In genomic region chr12:30694971-30695326, GRCh38 we compare ENCODE assay signal across 8 cellular contexts. TPM values are rescaled to one million over a fixed set of nuclear protein-coding genes. Genes with fewer than 3 reads are reported as not detected.
A peak's percentile ranks its signal among the peaks of the same experiment; 100 is the strongest.
DNase-seq lines count a peak whose midpoint lies in the region; ATAC-seq and TF ChIP-seq lines count a peak whose summit lies in the region.

No MANE protein-coding gene starts in this region.

- peaks cover 0 to 9% (median 1%) of the 10 kb centered on the region in 5 donors for H3K36me3 Mint-ChIP-seq in naive thymus-derived CD4-positive, alpha-beta T cell

- peaks cover 27 to 57% (median 48%) of the 10 kb centered on the region in 7 donors for H3K4me1 Mint-ChIP-seq in naive thymus-derived CD4-positive, alpha-beta T cell

- peak overlapping the region; percentile 76 for H3K9ac ChIP-seq in fibroblast of lung (ENCODE audit: insufficient read depth, low read length)

- H3K27me3 Mint-ChIP-seq in naive thymus-derived CD4-positive, alpha-beta T cell, result peaks cover 0 to 6% (median 4%) of the 10 kb centered on the region in 5 donors

- H3K4me2 ChIP-seq in fibroblast of lung (ENCODE audit: extremely low read depth, insufficient read depth, low read length), result peak overlapping the region; percentile 91

- peak overlapping the region; percentile 99 for H3K4me3 ChIP-seq in WI38 (ENCODE audit: low read depth, low read length)
- peak overlapping the region; percentile 86 to 99 (median 96) for H3K4me3 ChIP-seq in fibroblast of lung (replicated peaks in 1 of 4; ENCODE audit: control extremely low read depth in 1 of 4, insufficient read depth in 1 of 4, low read depth in 3 of 4, low read length in 4 of 4)
- peak overlapping the region; percentile 94 for H3K4me3 ChIP-seq in naive thymus-derived CD4-positive, alpha-beta T cell (ENCODE audit: low read length)

- H3K79me2 ChIP-seq in fibroblast of lung (ENCODE audit: control insufficient read depth, insufficient read depth, low read length), result peaks cover 29% of the 10 kb centered on the region

- H3K27me3 ChIP-seq in fibroblast of lung (ENCODE audit: control insufficient read depth, insufficient read depth, low read length), result no peaks in the 10 kb centered on the region
- no peaks in the 10 kb centered on the region for H3K27me3 ChIP-seq in naive thymus-derived CD4-positive, alpha-beta T cell (ENCODE audit: control insufficient read depth in 2 of 2, insufficient read depth in 2 of 2, low read length in 2 of 2)

- DNase-seq in Caki2 (ENCODE audit: low read depth) (peak; percentile 46), fibroblast of lung (ENCODE audit: low read depth in 2 of 2) (peak; percentile 36 to 58), NCI-H1694 (lab: John Stamatoyannopoulos, UW) (no peak)
- DNase-seq in naive thymus-derived CD4-positive, alpha-beta T cell, result peak in 3 of 9 donors; percentile 6 to 18 (median 13)

- intact Hi-C loops in naive thymus-derived CD4-positive, alpha-beta T cell (cut with micrococcal nuclease), result loop anchor here (1.0 to 5.0 kb wide), 8 partner anchors 60 to 1982 kb away; partner anchors contain the start of genes ERGIC2 (in 2 of the 2), DDX11 (in 1 of the 2) and DNM1L (in 1 of the 2)

- no peaks in the 10 kb centered on the region for H3K9me3 Mint-ChIP-seq in naive thymus-derived CD4-positive, alpha-beta T cell

- H3K4me1 ChIP-seq in fibroblast of lung (ENCODE audit: control insufficient read depth, extremely low read depth, insufficient read depth, low read length), result peaks cover 3% of the 10 kb centered on the region
- peaks cover 22 to 28% of the 10 kb centered on the region in 2 donors for H3K4me1 ChIP-seq in naive thymus-derived CD4-positive, alpha-beta T cell (ENCODE audit: control insufficient read depth in 2 of 2, insufficient read depth in 2 of 2, low read length in 2 of 2)

- CTCF ChIA-PET in naive thymus-derived CD4-positive, alpha-beta T cell (lab: Charles Lee), result interaction anchor here (1.4 to 2.0 kb wide), 3 partner anchors 9 to 59 kb away, joined by 3 to 8 read pairs (median 6); no protein-coding TSS in a partner anchor

- no peak for TF ChIP-seq CTCF in WI38 (IDR thresholded peaks at IDR 0.05; ENCODE audit: low read depth, low read length)
- peak in 1 of 2 donors; percentile 16 for TF ChIP-seq CTCF in fibroblast of lung (conservative IDR thresholded peaks at IDR 0.05 in 1 of 2, IDR thresholded peaks at IDR 0.05 in 1 of 2; ENCODE audit: low read depth in 1 of 2, low read length in 2 of 2)

- peak; percentile 20 for ATAC-seq in GM19463 (IDR thresholded peaks at IDR 0.05; ENCODE audit: unreplicated experiment)
- no peak for ATAC-seq in naive thymus-derived CD4-positive, alpha-beta T cell
- ATAC-seq in GM18520 (IDR thresholded peaks at IDR 0.05; ENCODE audit: unreplicated experiment), result no peak

- H2AFZ ChIP-seq in fibroblast of lung (ENCODE audit: low read length), result peak overlapping the region; percentile 88

- peak overlapping the region; percentile 93 to 100 (median 96) for H3K4me3 Mint-ChIP-seq in naive thymus-derived CD4-positive, alpha-beta T cell

- peak overlapping the region; percentile 78 to 96 (median 92) for H3K27ac Mint-ChIP-seq in naive thymus-derived CD4-positive, alpha-beta T cell

- H3K36me3 ChIP-seq in KOPT-K1 (ENCODE audit: insufficient read depth, low read length) (no peaks in the 10 kb centered on the region; the same call in 1 of the 2 replicates), fibroblast of lung (ENCODE audit: control insufficient read depth, insufficient read depth, low read length) (no peaks in the 10 kb centered on the region)
- peaks cover 0 to 9% (median 0%) of the 10 kb centered on the region in 3 experiments for H3K36me3 ChIP-seq in naive thymus-derived CD4-positive, alpha-beta T cell (ENCODE audit: control insufficient read depth in 2 of 3, insufficient read depth in 3 of 3, low read length in 3 of 3)

- H4K20me1 ChIP-seq in fibroblast of lung (ENCODE audit: control insufficient read depth, extremely low read depth, insufficient read depth, low read length), result no peaks in the 10 kb centered on the region

- POLR2A ChIA-PET in naive thymus-derived CD4-positive, alpha-beta T cell (lab: Charles Lee), result interaction anchor here (0.8 to 1.4 kb wide), 4 partner anchors 11 to 1314 kb away, joined by 3 to 10 read pairs (median 4); partner anchors contain the start of genes CAPRIN2 and ERGIC2

- in situ Hi-C loops in Caki2 (cut with HindIII; ENCODE audit: low pct_unique_long_range_greater_than_20kb, low sequenced_read_pairs), result no loop called here

- no peaks in the 10 kb centered on the region for H3K9me3 ChIP-seq in KOPT-K1 (ENCODE audit: insufficient read depth, low read length, poor library complexity, severe bottlenecking)
- no peaks in the 10 kb centered on the region for H3K9me3 ChIP-seq in fibroblast of lung (ENCODE audit: control insufficient read depth, insufficient read depth, low read depth, low read length)
- no peaks in the 10 kb centered on the region for H3K9me3 ChIP-seq in naive thymus-derived CD4-positive, alpha-beta T cell (ENCODE audit: control insufficient read depth in 2 of 3, low read length in 3 of 3)

- H3K27ac ChIP-seq in KOPT-K1 (ENCODE audit: low read depth, low read length, poor library complexity, severe bottlenecking) (peak overlapping the region; percentile 63), fibroblast of lung (ENCODE audit: insufficient read depth, low read length) (peak overlapping the region; percentile 78)
- peak overlapping the region; percentile 78 for H3K27ac ChIP-seq in naive thymus-derived CD4-positive, alpha-beta T cell (ENCODE audit: low read depth, low read length)

RNA-seq across cellular contexts. Expression of gene IPO8, which starts 0.7 kb away (rescaled TPM):
- total RNA-seq in Caki2 (2014; rRNA removed; shearing (Covaris generic); ENCODE audit: low replicate concordance), result 6.6 and 11.3 TPM in 2 replicates
- total RNA-seq in fibroblast of lung, result 38.0 and 41.5 TPM in 2 replicates
- 12.4 and 15.0 TPM in 2 replicates for polyA plus RNA-seq in fibroblast of lung
- 23.0 and 30.1 TPM in 2 replicates for polyA plus RNA-seq in fibroblast of lung (2012)
- polyA minus RNA-seq in fibroblast of lung (ENCODE audit: low replicate concordance), result 10.7 and 51.1 TPM in 2 replicates
- 10 to 100 TPM; 30.4 to 59.2 (median 44.4) TPM for total RNA-seq in naive thymus-derived CD4-positive, alpha-beta T cell
- polyA plus RNA-seq in naive thymus-derived CD4-positive, alpha-beta T cell, result 10 to 100 TPM; 14.8 to 16.0 TPM

RNA-seq across cellular contexts. Expression of gene CAPRIN2, which starts 59.8 kb away (rescaled TPM):
- 3.8 and 6.2 TPM in 2 replicates for total RNA-seq in Caki2 (2014; rRNA removed; shearing (Covaris generic); ENCODE audit: low replicate concordance)
- 17.2 and 20.3 TPM in 2 replicates for total RNA-seq in fibroblast of lung
- polyA plus RNA-seq in fibroblast of lung, result 10.4 and 10.8 TPM in 2 replicates
- polyA plus RNA-seq in fibroblast of lung (2012), result 6.9 and 8.2 TPM in 2 replicates
- polyA minus RNA-seq in fibroblast of lung (ENCODE audit: low replicate concordance), result 2.7 TPM in 1 of 2 replicates, not detected in the other
- total RNA-seq in naive thymus-derived CD4-positive, alpha-beta T cell, result 10 to 100 TPM; 13.7 to 50.1 (median 28.9) TPM
- polyA plus RNA-seq in naive thymus-derived CD4-positive, alpha-beta T cell, result 1 to 10 TPM; 6.5 to 7.1 TPM
